Comparison of ENCODE assay signal across 8 cellular contexts in genomic region chr15:74136584-74137543, GRCh38. TPM values are rescaled to one million over a fixed set of nuclear protein-coding genes. Genes with fewer than 3 reads are reported as not detected.
DNase-seq lines count a peak whose midpoint lies in the region; ATAC-seq and TF ChIP-seq lines count a peak whose summit lies in the region.

No MANE protein-coding gene starts in this region.

- H3K4me3 Mint-ChIP-seq in activated T-cell treated with anti-CD3 and anti-CD28 coated beads, Interleukin-2, amount 50 U/mL, for 24 hours: peak overlapping the region; percentile 63
- H3K4me3 Mint-ChIP-seq in activated naive CD8-positive, alpha-beta T cell treated with anti-CD3 and anti-CD28 coated beads, Interleukin-2, amount 10 ng/mL, durations not matched to agents 7 days and 5 days: peak overlapping the region; percentile 71

- no peaks in the 10 kb centered on the region for H3K9me3 ChIP-seq in left lung
- H3K9me3 ChIP-seq in transverse colon: no peaks in the 10 kb centered on the region

- no peak for TF ChIP-seq EP300 in transverse colon (IDR thresholded peaks at IDR 0.05; ENCODE audit: low read depth)

- TF ChIP-seq CTCF in left lung (IDR thresholded peaks at IDR 0.05): no peak
- TF ChIP-seq CTCF in transverse colon (IDR thresholded peaks at IDR 0.05): no peak

- peaks cover 89% of the 10 kb centered on the region for H3K27me3 Mint-ChIP-seq in activated T-cell treated with anti-CD3 and anti-CD28 coated beads, Interleukin-2, amount 50 U/mL, for 24 hours
- peaks cover 80% of the 10 kb centered on the region for H3K27me3 Mint-ChIP-seq in activated naive CD8-positive, alpha-beta T cell treated with anti-CD3 and anti-CD28 coated beads, Interleukin-2, amount 10 ng/mL, durations not matched to agents 7 days and 5 days

- POLR2A ChIA-PET in activated naive CD8-positive, alpha-beta T cell treated with anti-CD3 and anti-CD28 coated beads, Interleukin-2, amount 10 ng/mL, durations not matched to agents 7 days and 5 days (lab: Charles Lee): no interaction called here

- no peak for TF ChIP-seq POLR2A in transverse colon (IDR thresholded peaks at IDR 0.05)

- H3K4me3 ChIP-seq in left lung (peak overlapping the region; percentile 27 to 32), transverse colon (peak overlapping the region; percentile 18 to 51 (median 30))

- intact Hi-C loops in left lung (cut with DNase I): no loop called here
- intact Hi-C loops in transverse colon (cut with DNase I; ENCODE audit: low total_unique reads): no loop called here

- H3K36me3 Mint-ChIP-seq in activated T-cell treated with anti-CD3 and anti-CD28 coated beads, Interleukin-2, amount 50 U/mL, for 24 hours (ENCODE audit: low read depth): no peaks in the 10 kb centered on the region
- no peaks in the 10 kb centered on the region for H3K36me3 Mint-ChIP-seq in activated naive CD8-positive, alpha-beta T cell treated with anti-CD3 and anti-CD28 coated beads, Interleukin-2, amount 10 ng/mL, durations not matched to agents 7 days and 5 days

- H3K27ac ChIP-seq in left lung: peak overlapping the region; percentile 54 to 67
- H3K27ac ChIP-seq in transverse colon: peak overlapping the region; percentile 42 to 80 (median 52)

- H3K4me1 ChIP-seq in left lung: peaks cover 7 to 32% of the 10 kb centered on the region in 2 donors
- peaks cover 5 to 28% (median 16%) of the 10 kb centered on the region in 4 donors for H3K4me1 ChIP-seq in transverse colon

- 11 to 18% methylated on average over 4 to 35 of the region's 40 CpGs for WGBS in transverse colon (ENCODE audit: low coverage in 1 of 2), 2 donors

- in situ Hi-C loops in transverse colon (cut with MboI; ENCODE audit: low pct_ligation_motif_present in 1 of 4, low pct_unique_long_range_greater_than_20kb in 1 of 4, low sequenced_read_pairs in 3 of 4): loop anchor here in 1 of 4 donors (25.0 kb wide), 1 partner anchor 175 kb away; no protein-coding TSS in a partner anchor

- peaks cover 33% of the 10 kb centered on the region for H3K4me1 Mint-ChIP-seq in activated T-cell treated with anti-CD3 and anti-CD28 coated beads, Interleukin-2, amount 50 U/mL, for 24 hours (ENCODE audit: low read depth)
- H3K4me1 Mint-ChIP-seq in activated naive CD8-positive, alpha-beta T cell treated with anti-CD3 and anti-CD28 coated beads, Interleukin-2, amount 10 ng/mL, durations not matched to agents 7 days and 5 days: peaks cover 25% of the 10 kb centered on the region

- H3K27ac Mint-ChIP-seq in activated T-cell treated with anti-CD3 and anti-CD28 coated beads, Interleukin-2, amount 50 U/mL, for 24 hours: no peak overlapping the region
- no peak overlapping the region for H3K27ac Mint-ChIP-seq in activated naive CD8-positive, alpha-beta T cell treated with anti-CD3 and anti-CD28 coated beads, Interleukin-2, amount 10 ng/mL, durations not matched to agents 7 days and 5 days

- no peak for ATAC-seq in activated naive CD8-positive, alpha-beta T cell treated with anti-CD3 and anti-CD28 coated beads, Interleukin-2, amount 10 ng/mL, durations not matched to agents 7 days and 5 days (ENCODE audit: low read depth)
- ATAC-seq in left lung (no peak), GM18517 (IDR thresholded peaks at IDR 0.05; ENCODE audit: unreplicated experiment) (no peak), HG02973 (IDR thresholded peaks at IDR 0.05; ENCODE audit: unreplicated experiment) (no peak)

- DNase-seq in activated T-cell treated with anti-CD3 and anti-CD28 coated beads, Interleukin-2, amount 50 U/mL, for 24 hours: no peak
- DNase-seq in activated T-cell treated with anti-CD3 and anti-CD28 coated beads, Interleukin-2, amount 50 U/mL, for 1 hour: no peak
- DNase-seq in activated naive CD8-positive, alpha-beta T cell treated with anti-CD3 and anti-CD28 coated beads, Interleukin-2, amount 10 ng/mL, durations not matched to agents 7 days and 5 days: no peak
- DNase-seq in left lung (no peak), transverse colon (no peak)
- no peak for DNase-seq in stimulated activated CD4-positive, alpha-beta T cell treated with anti-CD3 and anti-CD28 coated beads, Interleukin-15, amount 100 ng/mL, for 24 hours

- H3K27me3 ChIP-seq in left lung: peaks cover 54 to 85% of the 10 kb centered on the region in 2 donors
- peaks cover 95% of the 10 kb centered on the region for H3K27me3 ChIP-seq in transverse colon

- H3K36me3 ChIP-seq in left lung: no peaks in the 10 kb centered on the region
- H3K36me3 ChIP-seq in transverse colon: no peaks in the 10 kb centered on the region

- H3K9me3 Mint-ChIP-seq in activated T-cell treated with anti-CD3 and anti-CD28 coated beads, Interleukin-2, amount 50 U/mL, for 24 hours: no peaks in the 10 kb centered on the region
- no peaks in the 10 kb centered on the region for H3K9me3 Mint-ChIP-seq in activated naive CD8-positive, alpha-beta T cell treated with anti-CD3 and anti-CD28 coated beads, Interleukin-2, amount 10 ng/mL, durations not matched to agents 7 days and 5 days

RNA-seq across cellular contexts. Expression of gene ISLR2, which starts 6.5 kb away (rescaled TPM):
- total RNA-seq in activated naive CD8-positive, alpha-beta T cell treated with anti-CD3 and anti-CD28 coated beads, Interleukin-2, amount 10 ng/mL, durations not matched to agents 7 days and 5 days: not detected
- total RNA-seq in left lung: 1 to 10 TPM; 1.3 to 2.2 TPM
- total RNA-seq in transverse colon: 10 to 100 TPM in 1 of 4 donors, 1 to 10 TPM in 1, under 1 TPM in 2; 0.41 to 27.3 (median 1.4) TPM

RNA-seq across cellular contexts. Expression of gene ISLR, which starts 36.6 kb away (rescaled TPM):
- total RNA-seq in activated naive CD8-positive, alpha-beta T cell treated with anti-CD3 and anti-CD28 coated beads, Interleukin-2, amount 10 ng/mL, durations not matched to agents 7 days and 5 days: not detected
- 10 to 100 TPM; 10.4 to 43.7 TPM for total RNA-seq in left lung
- 100 to 1,000 TPM in 1 of 4 donors, 10 to 100 TPM in 3; 18.8 to 191 (median 25.5) TPM for total RNA-seq in transverse colon

RNA-seq across cellular contexts. Expression of gene GOLGA6A, which starts 54.5 kb away (rescaled TPM):
- under 1 TPM in 1 of 2 experiments, not detected in 1; 0.40 TPM for total RNA-seq in activated naive CD8-positive, alpha-beta T cell treated with anti-CD3 and anti-CD28 coated beads, Interleukin-2, amount 10 ng/mL, durations not matched to agents 7 days and 5 days
- total RNA-seq in left lung: not detected
- not detected for total RNA-seq in transverse colon

Comparison
In these comparisons a context has a peak if more than half of its experiments do, and no peak if none do; other contexts are left out.
1. RNA of gene ISLR, which starts 36.6 kb away (total RNA-seq): 10.4 to 43.7 TPM in left lung and 18.8 to 191 TPM in transverse colon; not detected in activated naive CD8-positive, alpha-beta T cell treated with anti-CD3 and anti-CD28 coated beads, Interleukin-2, amount 10 ng/mL, durations not matched to agents 7 days and 5 days; every median in the first group is over 10 times any median in the second.